ENCODE assay signal across 21 cellular contexts in genomic region chr10:79042639-79043411, GRCh38.
"Had no signal": no experiment of that assay in that cellular context is flagged by ENCODE, and none has a peak within 500 bp of the region (broad histone marks: within the 10 kb centered on the region; RNA-seq: fewer than 3 reads in every experiment).

No MANE protein-coding gene starts in this region.

- H3K27me3 ChIP-seq: colonic mucosa, hepatocyte, sigmoid colon, testis, tibial nerve had no signal

- H3K27ac ChIP-seq: colonic mucosa, hepatocyte, left ventricle myocardium inferior, lower lobe of right lung, sigmoid colon, skin epidermis, testis, tibial nerve had no signal

- H3K4me3 ChIP-seq: colonic mucosa, hepatocyte, left ventricle myocardium inferior, lower lobe of right lung, sigmoid colon, skin epidermis, testis, tibial nerve had no signal

- DNase-seq: colonic mucosa; dermis blood vessel endothelial cell; erythroblast; foreskin melanocyte; head of caudate nucleus; kidney; left cardiac atrium; left ventricle myocardium inferior; lower lobe of right lung; sigmoid colon; stimulated activated CD4-positive, alpha-beta T cell treated with anti-CD3 and anti-CD28 coated beads, Interleukin-2, amount 100 ng/mL, for 24 hours; stimulated activated CD4-positive, alpha-beta T cell treated with anti-CD3 and anti-CD28 coated beads, Interleukin-4, amount 100 ng/mL, for 4 hours; stimulated activated naive B cell treated with anti-CD40 and anti-IgM and Interleukin-4, amounts not matched to agents 10 μg/mL and 1 μg/mL and 100 μg/mL, for 72 hours; stimulated activated naive CD8-positive, alpha-beta T cell treated with anti-CD3 and anti-CD28 coated beads, Interleukin-15, amount 100 ng/mL, for 72 hours; testis had no signal

- H2AFZ ChIP-seq: hepatocyte had no signal

- H3K27me3 Mint-ChIP-seq: stimulated activated naive CD8-positive, alpha-beta T cell treated with anti-CD3 and anti-CD28 coated beads, Interleukin-15, amount 100 ng/mL, for 72 hours had no signal

- H3K4me1 ChIP-seq: sigmoid colon, testis had no signal

- H3K79me2 ChIP-seq: hepatocyte had no signal

- H3K27ac Mint-ChIP-seq: memory B cell; mesothelial cell of epicardium; natural killer cell treated with Interleukin-12 subunit alpha and Interleukin-12 subunit beta and Interleukin-15 and Interleukin-18, amount 100 ng/mL, for 72 hours; stimulated activated naive B cell treated with anti-CD40 and anti-IgM and Interleukin-4, amounts not matched to agents 10 μg/mL and 1 μg/mL and 100 μg/mL, for 72 hours; stimulated activated naive CD8-positive, alpha-beta T cell treated with anti-CD3 and anti-CD28 coated beads, Interleukin-15, amount 100 ng/mL, for 72 hours had no signal

- H3K9me3 ChIP-seq: colonic mucosa, left ventricle myocardium inferior, lower lobe of right lung, sigmoid colon, testis, tibial nerve had no signal

- ATAC-seq: left cardiac atrium; lower lobe of right lung; natural killer cell treated with Interleukin-12 subunit alpha and Interleukin-12 subunit beta and Interleukin-15 and Interleukin-18, amount 100 ng/mL, for 72 hours; stimulated activated naive B cell treated with anti-CD40 and anti-IgM and Interleukin-4, amounts not matched to agents 10 μg/mL and 1 μg/mL and 100 μg/mL, for 72 hours; stimulated activated naive CD8-positive, alpha-beta T cell treated with anti-CD3 and anti-CD28 coated beads, Interleukin-15, amount 100 ng/mL, for 72 hours had no signal

- H3K4me2 ChIP-seq: hepatocyte had no signal

- H3K4me3 Mint-ChIP-seq: memory B cell; mesothelial cell of epicardium; natural killer cell treated with Interleukin-12 subunit alpha and Interleukin-12 subunit beta and Interleukin-15 and Interleukin-18, amount 100 ng/mL, for 72 hours; stimulated activated naive B cell treated with anti-CD40 and anti-IgM and Interleukin-4, amounts not matched to agents 10 μg/mL and 1 μg/mL and 100 μg/mL, for 72 hours; stimulated activated naive CD8-positive, alpha-beta T cell treated with anti-CD3 and anti-CD28 coated beads, Interleukin-15, amount 100 ng/mL, for 72 hours had no signal

- H3K9me3 Mint-ChIP-seq: memory B cell; natural killer cell treated with Interleukin-12 subunit alpha and Interleukin-12 subunit beta and Interleukin-15 and Interleukin-18, amount 100 ng/mL, for 72 hours; stimulated activated naive B cell treated with anti-CD40 and anti-IgM and Interleukin-4, amounts not matched to agents 10 μg/mL and 1 μg/mL and 100 μg/mL, for 72 hours; stimulated activated naive CD8-positive, alpha-beta T cell treated with anti-CD3 and anti-CD28 coated beads, Interleukin-15, amount 100 ng/mL, for 72 hours had no signal

- H3K36me3 ChIP-seq: colonic mucosa, left ventricle myocardium inferior, lower lobe of right lung, sigmoid colon, tibial nerve had no signal

- H3K36me3 Mint-ChIP-seq: memory B cell; natural killer cell treated with Interleukin-12 subunit alpha and Interleukin-12 subunit beta and Interleukin-15 and Interleukin-18, amount 100 ng/mL, for 72 hours; stimulated activated naive B cell treated with anti-CD40 and anti-IgM and Interleukin-4, amounts not matched to agents 10 μg/mL and 1 μg/mL and 100 μg/mL, for 72 hours had no signal
